Comparison of ENCODE assay signal across 21 cellular contexts in genomic region chr14:73374218-73374617, GRCh38.
"Had no signal": no experiment of that assay in that cellular context is flagged by ENCODE, and none has a peak within 500 bp of the region (broad histone marks: within the 10 kb centered on the region; RNA-seq: fewer than 3 reads in every experiment).

No MANE protein-coding gene starts in this region.

- H3K27ac Mint-ChIP-seq: dendritic cell treated with granulocyte-macrophage colony-stimulating factor and Interleukin-4, amounts not matched to agents 40 ng/mL and 50 ng/mL, for 4 days; endodermal cell had no signal

- DNase-seq: colonic mucosa; cortex of kidney; dermis blood vessel endothelial cell; dorsolateral prefrontal cortex; effector CD4-positive, alpha-beta T cell; effector CD8-positive, alpha-beta T cell; effector memory CD4-positive, alpha-beta T cell; endodermal cell; erythroblast; esophagus squamous epithelium; foreskin fibroblast; foreskin keratinocyte; foreskin melanocyte; gastrocnemius medialis; glutamatergic neuron; head of caudate nucleus; heart left ventricle; heart right ventricle had no signal

- ATAC-seq: esophagus mucosa, foreskin keratinocyte, gastrocnemius medialis, gastroesophageal sphincter, heart left ventricle, heart right ventricle had no signal

- H3K4me1 Mint-ChIP-seq: endodermal cell had no signal

- H3K27me3 Mint-ChIP-seq: dendritic cell treated with granulocyte-macrophage colony-stimulating factor and Interleukin-4, amounts not matched to agents 40 ng/mL and 50 ng/mL, for 4 days had no signal

- H3K4me3 Mint-ChIP-seq: dendritic cell treated with granulocyte-macrophage colony-stimulating factor and Interleukin-4, amounts not matched to agents 40 ng/mL and 50 ng/mL, for 4 days; endodermal cell had no signal

- H3K9me3 Mint-ChIP-seq: dendritic cell treated with granulocyte-macrophage colony-stimulating factor and Interleukin-4, amounts not matched to agents 40 ng/mL and 50 ng/mL, for 4 days; endodermal cell had no signal
